ENCODE assay signal across 1 cellular context in the genomic region with DNA sequence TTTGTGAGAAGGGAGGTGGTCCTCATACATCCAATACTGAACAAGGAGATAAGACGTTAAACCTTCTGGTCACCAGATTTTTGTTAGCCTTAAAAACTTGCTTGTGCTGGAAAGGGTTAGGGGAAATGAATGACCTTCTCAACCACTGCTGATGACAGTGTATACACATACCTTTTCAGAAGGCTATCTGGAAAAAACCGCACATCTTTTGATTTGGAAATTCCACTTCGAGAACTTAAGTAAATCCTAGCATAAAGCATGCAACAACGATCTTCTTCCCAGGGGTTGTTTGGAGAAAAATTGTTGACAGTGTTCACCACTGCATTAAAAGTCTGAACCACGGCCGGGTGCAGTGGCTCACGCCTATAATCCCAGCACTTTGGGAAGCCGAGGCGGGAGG.
TF ChIP-seq lines count a peak whose summit lies in the region.

No MANE protein-coding gene starts in this region.

TF ChIP-seq in GM23338, 12 proteins besides CTCF, POLR2A, EP300 and RAD21 (continued from another document):
- TF ChIP-seq, protein P1, sequence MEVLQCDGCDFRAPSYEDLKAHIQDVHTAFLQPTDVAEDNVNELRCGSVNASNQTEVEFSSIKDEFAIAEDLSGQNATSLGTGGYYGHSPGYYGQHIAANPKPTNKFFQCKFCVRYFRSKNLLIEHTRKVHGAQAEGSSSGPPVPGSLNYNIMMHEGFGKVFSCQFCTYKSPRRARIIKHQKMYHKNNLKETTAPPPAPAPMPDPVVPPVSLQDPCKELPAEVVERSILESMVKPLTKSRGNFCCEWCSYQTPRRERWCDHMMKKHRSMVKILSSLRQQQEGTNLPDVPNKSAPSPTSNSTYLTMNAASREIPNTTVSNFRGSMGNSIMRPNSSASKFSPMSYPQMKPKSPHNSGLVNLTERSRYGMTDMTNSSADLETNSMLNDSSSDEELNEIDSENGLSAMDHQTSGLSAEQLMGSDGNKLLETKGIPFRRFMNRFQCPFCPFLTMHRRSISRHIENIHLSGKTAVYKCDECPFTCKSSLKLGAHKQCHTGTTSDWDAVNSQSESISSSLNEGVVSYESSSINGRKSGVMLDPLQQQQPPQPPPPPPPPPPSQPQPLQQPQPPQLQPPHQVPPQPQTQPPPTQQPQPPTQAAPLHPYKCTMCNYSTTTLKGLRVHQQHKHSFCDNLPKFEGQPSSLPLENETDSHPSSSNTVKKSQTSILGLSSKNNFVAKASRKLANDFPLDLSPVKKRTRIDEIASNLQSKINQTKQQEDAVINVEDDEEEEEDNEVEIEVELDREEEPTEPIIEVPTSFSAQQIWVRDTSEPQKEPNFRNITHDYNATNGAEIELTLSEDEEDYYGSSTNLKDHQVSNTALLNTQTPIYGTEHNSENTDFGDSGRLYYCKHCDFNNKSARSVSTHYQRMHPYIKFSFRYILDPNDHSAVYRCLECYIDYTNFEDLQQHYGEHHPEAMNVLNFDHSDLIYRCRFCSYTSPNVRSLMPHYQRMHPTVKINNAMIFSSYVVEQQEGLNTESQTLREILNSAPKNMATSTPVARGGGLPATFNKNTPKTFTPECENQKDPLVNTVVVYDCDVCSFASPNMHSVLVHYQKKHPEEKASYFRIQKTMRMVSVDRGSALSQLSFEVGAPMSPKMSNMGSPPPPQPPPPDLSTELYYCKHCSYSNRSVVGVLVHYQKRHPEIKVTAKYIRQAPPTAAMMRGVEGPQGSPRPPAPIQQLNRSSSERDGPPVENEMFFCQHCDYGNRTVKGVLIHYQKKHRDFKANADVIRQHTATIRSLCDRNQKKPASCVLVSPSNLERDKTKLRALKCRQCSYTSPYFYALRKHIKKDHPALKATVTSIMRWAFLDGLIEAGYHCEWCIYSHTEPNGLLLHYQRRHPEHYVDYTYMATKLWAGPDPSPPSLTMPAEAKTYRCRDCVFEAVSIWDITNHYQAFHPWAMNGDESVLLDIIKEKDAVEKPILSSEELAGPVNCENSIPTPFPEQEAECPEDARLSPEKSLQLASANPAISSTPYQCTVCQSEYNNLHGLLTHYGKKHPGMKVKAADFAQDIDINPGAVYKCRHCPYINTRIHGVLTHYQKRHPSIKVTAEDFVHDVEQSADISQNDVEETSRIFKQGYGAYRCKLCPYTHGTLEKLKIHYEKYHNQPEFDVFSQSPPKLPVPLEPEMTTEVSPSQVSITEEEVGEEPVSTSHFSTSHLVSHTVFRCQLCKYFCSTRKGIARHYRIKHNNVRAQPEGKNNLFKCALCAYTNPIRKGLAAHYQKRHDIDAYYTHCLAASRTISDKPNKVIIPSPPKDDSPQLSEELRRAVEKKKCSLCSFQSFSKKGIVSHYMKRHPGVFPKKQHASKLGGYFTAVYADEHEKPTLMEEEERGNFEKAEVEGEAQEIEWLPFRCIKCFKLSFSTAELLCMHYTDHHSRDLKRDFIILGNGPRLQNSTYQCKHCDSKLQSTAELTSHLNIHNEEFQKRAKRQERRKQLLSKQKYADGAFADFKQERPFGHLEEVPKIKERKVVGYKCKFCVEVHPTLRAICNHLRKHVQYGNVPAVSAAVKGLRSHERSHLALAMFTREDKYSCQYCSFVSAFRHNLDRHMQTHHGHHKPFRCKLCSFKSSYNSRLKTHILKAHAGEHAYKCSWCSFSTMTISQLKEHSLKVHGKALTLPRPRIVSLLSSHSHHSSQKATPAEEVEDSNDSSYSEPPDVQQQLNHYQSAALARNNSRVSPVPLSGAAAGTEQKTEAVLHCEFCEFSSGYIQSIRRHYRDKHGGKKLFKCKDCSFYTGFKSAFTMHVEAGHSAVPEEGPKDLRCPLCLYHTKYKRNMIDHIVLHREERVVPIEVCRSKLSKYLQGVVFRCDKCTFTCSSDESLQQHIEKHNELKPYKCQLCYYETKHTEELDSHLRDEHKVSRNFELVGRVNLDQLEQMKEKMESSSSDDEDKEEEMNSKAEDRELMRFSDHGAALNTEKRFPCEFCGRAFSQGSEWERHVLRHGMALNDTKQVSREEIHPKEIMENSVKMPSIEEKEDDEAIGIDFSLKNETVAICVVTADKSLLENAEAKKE (CRISPR knock-in tag; IDR thresholded peaks at IDR 0.05), result no peak
- TF ChIP-seq STAT1 (IDR thresholded peaks at IDR 0.05; ENCODE audit: unreplicated experiment) (no peak), EZH2phosphoT487 (IDR thresholded peaks at IDR 0.05; ENCODE audit: unreplicated experiment) (no peak)
TF ChIP-seq in GM23338: peak in this region for 0.
